ENCODE assay signal across 8 cellular contexts in genomic region chr16:23642246-23642774, GRCh38. TPM values are rescaled to one million over a fixed set of nuclear protein-coding genes. Genes with fewer than 3 reads are reported as not detected.
DNase-seq lines count a peak whose midpoint lies in the region; TF ChIP-seq lines count a peak whose summit lies in the region.

No MANE protein-coding gene starts in this region.

- peak overlapping the region; percentile 3 for H3K27ac ChIP-seq in CD8-positive, alpha-beta memory T cell (ENCODE audit: low read depth, low read length)
- peak overlapping the region; percentile 74 for H3K27ac ChIP-seq in OCI-LY7 (ENCODE audit: low read depth, low read length, poor library complexity, severe bottlenecking)
- peak overlapping the region; percentile 87 for H3K27ac ChIP-seq in osteoblast (ENCODE audit: low read depth, low read length)

- H3K36me3 Mint-ChIP-seq in CD8-positive, alpha-beta memory T cell, result peaks cover 9 to 50% (median 20%) of the 10 kb centered on the region in 3 donors
- H3K36me3 Mint-ChIP-seq in endothelial cell (ENCODE audit: low read depth, unreplicated experiment), result peaks cover 22% of the 10 kb centered on the region

- H3K9me3 Mint-ChIP-seq in CD8-positive, alpha-beta memory T cell, result no peaks in the 10 kb centered on the region
- no peaks in the 10 kb centered on the region for H3K9me3 Mint-ChIP-seq in endothelial cell (ENCODE audit: unreplicated experiment)

- TF ChIP-seq CTCF in OCI-LY7 (conservative IDR thresholded peaks at IDR 0.05; ENCODE audit: low read length) (no peak), endothelial cell (IDR thresholded peaks at IDR 0.05; ENCODE audit: unreplicated experiment) (no peak), osteoblast (IDR thresholded peaks at IDR 0.05; ENCODE audit: extremely low read depth, low read depth, low read length) (no peak), GM10248 (IDR thresholded peaks at IDR 0.05; ENCODE audit: control extremely low read depth, extremely low read depth, low read depth, missing control alignments) (no peak)

- CTCF ChIA-PET in CD8-positive, alpha-beta memory T cell (lab: Charles Lee), result no interaction called here
- CTCF ChIA-PET in OCI-LY7 (lab: Charles Lee; ENCODE audit: unreplicated experiment), result no interaction called here
- CTCF ChIA-PET in GM10248 (lab: Yijun Ruan, JAX), result interaction anchor here (1.2 to 1.8 kb wide), 4 partner anchors 9 to 85 kb away, joined by 3 to 7 read pairs (median 4); partner anchors contain the start of genes EARS2 and UBFD1

- H3K79me2 ChIP-seq in OCI-LY7 (ENCODE audit: insufficient read depth, low read depth, low read length) (peaks cover 63% of the 10 kb centered on the region), osteoblast (ENCODE audit: insufficient read depth, low read length) (peaks cover 72% of the 10 kb centered on the region)

- no peaks in the 10 kb centered on the region for H3K27me3 ChIP-seq in CD8-positive, alpha-beta memory T cell (ENCODE audit: insufficient read depth, low read length, poor library complexity, severe bottlenecking)
- H3K27me3 ChIP-seq in osteoblast (ENCODE audit: insufficient read depth, low read length), result no peaks in the 10 kb centered on the region

- peak overlapping the region; percentile 87 for H3K4me2 ChIP-seq in OCI-LY7 (ENCODE audit: low read length)
- peak overlapping the region; percentile 83 for H3K4me2 ChIP-seq in osteoblast (ENCODE audit: insufficient read depth, low read length)

- H3K36me3 ChIP-seq in CD8-positive, alpha-beta memory T cell (ENCODE audit: insufficient read depth, low read length), result peaks cover 7% of the 10 kb centered on the region
- H3K36me3 ChIP-seq in OCI-LY7 (ENCODE audit: insufficient read depth, low read length) (peaks cover 51% of the 10 kb centered on the region), osteoblast (ENCODE audit: insufficient read depth, low read length) (peaks cover 35% of the 10 kb centered on the region)

- peak overlapping the region; percentile 99 for H3K4me3 ChIP-seq in CD8-positive, alpha-beta memory T cell (ENCODE audit: low read length)
- H3K4me3 ChIP-seq in OCI-LY7 (ENCODE audit: low read depth, low read length, poor library complexity, severe bottlenecking) (peak overlapping the region; percentile 91), osteoblast (ENCODE audit: insufficient read depth, low read length) (peak overlapping the region; percentile 100)

- no peak overlapping the region for H2AFZ ChIP-seq in OCI-LY7 (ENCODE audit: low read length)
- peak overlapping the region; percentile 46 for H2AFZ ChIP-seq in osteoblast (ENCODE audit: low read length)

- no peak for DNase-seq in CD8-positive, alpha-beta memory T cell
- no peak for DNase-seq in OCI-LY7 (ENCODE audit: low spot score)
- no peak for DNase-seq in endothelial cell (ENCODE audit: low spot score)
- DNase-seq in osteoblast (ENCODE audit: insufficient read length, low spot score, missing footprints), result peak; percentile 23
- DNase-seq in GM10248 (ENCODE audit: extremely low spot score), result no peak
- no peak for DNase-seq in NK-92 treated with Interleukin-12 subunit alpha and Interleukin-12 subunit beta, amount 100 ng/mL, for 24 hours (lab: John Stamatoyannopoulos, UW)
- DNase-seq in DMS79 (lab: John Stamatoyannopoulos, UW), result no peak
- DNase-seq in NCI-H524 (lab: John Stamatoyannopoulos, UW), result no peak

- H3K9me2 ChIP-seq in OCI-LY7 (ENCODE audit: insufficient read depth, low read length), result no peaks in the 10 kb centered on the region

- POLR2A ChIA-PET in CD8-positive, alpha-beta memory T cell (lab: Charles Lee), result interaction anchor here (0.6 kb wide), 1 partner anchor 1981 kb away, joined by 3 read pairs; no protein-coding TSS in a partner anchor
- POLR2A ChIA-PET in OCI-LY7 (lab: Charles Lee), result interaction anchor here (0.7 kb wide), 1 partner anchor 35 kb away, joined by 3 read pairs; no protein-coding TSS in a partner anchor
- POLR2A ChIA-PET in GM10248 (lab: Yijun Ruan, JAX), result no interaction called here

- H3K27ac Mint-ChIP-seq in CD8-positive, alpha-beta memory T cell, result peak overlapping the region; percentile 98 to 99 (median 98)
- peak overlapping the region; percentile 99 for H3K27ac Mint-ChIP-seq in endothelial cell (ENCODE audit: unreplicated experiment)

- H3K9me3 ChIP-seq in CD8-positive, alpha-beta memory T cell (ENCODE audit: low read length), result no peaks in the 10 kb centered on the region
- H3K9me3 ChIP-seq in OCI-LY7 (ENCODE audit: low read length) (no peaks in the 10 kb centered on the region), osteoblast (ENCODE audit: low read depth, low read length) (no peaks in the 10 kb centered on the region)

- intact Hi-C loops in OCI-LY7 (cut with micrococcal nuclease; ENCODE audit: unreplicated experiment), result no loop called here

- peak overlapping the region; percentile 98 to 100 (median 99) for H3K4me3 Mint-ChIP-seq in CD8-positive, alpha-beta memory T cell
- H3K4me3 Mint-ChIP-seq in endothelial cell (ENCODE audit: unreplicated experiment), result peak overlapping the region; percentile 99

- BruUV-seq in OCI-LY7 (replicated peaks; lab: Mats Ljungman, UMichigan), result no TSS peak

- H3K4me1 ChIP-seq in CD8-positive, alpha-beta memory T cell (ENCODE audit: insufficient read depth, low read length), result peaks cover 19% of the 10 kb centered on the region
- peaks cover 17% of the 10 kb centered on the region for H3K4me1 ChIP-seq in OCI-LY7 (ENCODE audit: insufficient read depth, low read length, poor library complexity, severe bottlenecking)
- H3K4me1 ChIP-seq in osteoblast (ENCODE audit: insufficient read depth, low read length), result peaks cover 15% of the 10 kb centered on the region

- H3K27me3 Mint-ChIP-seq in CD8-positive, alpha-beta memory T cell, result no peaks in the 10 kb centered on the region
- peaks cover 13% of the 10 kb centered on the region for H3K27me3 Mint-ChIP-seq in endothelial cell (ENCODE audit: unreplicated experiment)

- peaks cover 43 to 62% (median 60%) of the 10 kb centered on the region in 3 donors for H3K4me1 Mint-ChIP-seq in CD8-positive, alpha-beta memory T cell
- peaks cover 12% of the 10 kb centered on the region for H3K4me1 Mint-ChIP-seq in endothelial cell (ENCODE audit: unreplicated experiment)

- peaks cover 5% of the 10 kb centered on the region; the same call in 1 of the 2 replicates for H4K20me1 ChIP-seq in OCI-LY7 (ENCODE audit: insufficient read depth, low read length)
- H4K20me1 ChIP-seq in osteoblast (ENCODE audit: insufficient read depth, low read length), result peaks cover 6% of the 10 kb centered on the region

RNA-seq across cellular contexts. Expression of gene DCTN5, which starts 1.0 kb away (rescaled TPM):
- total RNA-seq in CD8-positive, alpha-beta memory T cell, result 100 to 1,000 TPM in 1 of 2 experiments, 10 to 100 TPM in 1; 99.1 to 104 TPM
- 65.1 TPM for polyA plus RNA-seq in CD8-positive, alpha-beta memory T cell
- 37.3 and 42.9 TPM in 2 replicates for total RNA-seq in OCI-LY7 (2014; rRNA removed; shearing (Covaris generic))
- total RNA-seq in OCI-LY7 (2022) (88.2 and 89.6 TPM in 2 replicates), endothelial cell (ENCODE audit: unreplicated experiment) (93.8 TPM), osteoblast (35.4 and 35.5 TPM in 2 replicates)

RNA-seq across cellular contexts. Expression of gene PALB2, which starts 1.2 kb away (rescaled TPM):
- 10 to 100 TPM; 27.7 to 27.8 TPM for total RNA-seq in CD8-positive, alpha-beta memory T cell
- 9.3 TPM for polyA plus RNA-seq in CD8-positive, alpha-beta memory T cell
- 15.1 and 16.6 TPM in 2 replicates for total RNA-seq in OCI-LY7 (2014; rRNA removed; shearing (Covaris generic))
- 34.7 and 35.1 TPM in 2 replicates for total RNA-seq in OCI-LY7 (2022)
- 14.5 TPM for total RNA-seq in endothelial cell (ENCODE audit: unreplicated experiment)
- 14.8 and 15.9 TPM in 2 replicates for total RNA-seq in osteoblast

RNA-seq across cellular contexts. Expression of gene PLK1, which starts 36.4 kb away (rescaled TPM):
- 10 to 100 TPM; 48.3 to 49.7 TPM for total RNA-seq in CD8-positive, alpha-beta memory T cell
- 0.41 TPM for polyA plus RNA-seq in CD8-positive, alpha-beta memory T cell
- total RNA-seq in OCI-LY7 (2014; rRNA removed; shearing (Covaris generic)), result 59.6 and 69.5 TPM in 2 replicates
- total RNA-seq in OCI-LY7 (2022) (156 and 164 TPM in 2 replicates), endothelial cell (ENCODE audit: unreplicated experiment) (16.0 TPM), osteoblast (2.2 and 3.5 TPM in 2 replicates)

RNA-seq across cellular contexts. Expression of gene NDUFAB1, which starts 46.2 kb away (rescaled TPM):
- 100 to 1,000 TPM; 163 to 167 TPM for total RNA-seq in CD8-positive, alpha-beta memory T cell
- 217 TPM for polyA plus RNA-seq in CD8-positive, alpha-beta memory T cell
- total RNA-seq in OCI-LY7 (2014; rRNA removed; shearing (Covaris generic)), result 111 and 159 TPM in 2 replicates
- 107 and 149 TPM in 2 replicates for total RNA-seq in OCI-LY7 (2022)
- total RNA-seq in endothelial cell (ENCODE audit: unreplicated experiment), result 91.7 TPM
- total RNA-seq in osteoblast, result 43.1 and 50.7 TPM in 2 replicates

Comparison
In these comparisons a context has a peak if more than half of its experiments do, and no peak if none do; other contexts are left out.
1. H3K27ac ChIP-seq: peak in every context shown above with its lines; median percentile 87 in osteoblast; 74 in OCI-LY7; 3 in CD8-positive, alpha-beta memory T cell.